ENCODE assay signal across 1 cellular context in the genomic region with DNA sequence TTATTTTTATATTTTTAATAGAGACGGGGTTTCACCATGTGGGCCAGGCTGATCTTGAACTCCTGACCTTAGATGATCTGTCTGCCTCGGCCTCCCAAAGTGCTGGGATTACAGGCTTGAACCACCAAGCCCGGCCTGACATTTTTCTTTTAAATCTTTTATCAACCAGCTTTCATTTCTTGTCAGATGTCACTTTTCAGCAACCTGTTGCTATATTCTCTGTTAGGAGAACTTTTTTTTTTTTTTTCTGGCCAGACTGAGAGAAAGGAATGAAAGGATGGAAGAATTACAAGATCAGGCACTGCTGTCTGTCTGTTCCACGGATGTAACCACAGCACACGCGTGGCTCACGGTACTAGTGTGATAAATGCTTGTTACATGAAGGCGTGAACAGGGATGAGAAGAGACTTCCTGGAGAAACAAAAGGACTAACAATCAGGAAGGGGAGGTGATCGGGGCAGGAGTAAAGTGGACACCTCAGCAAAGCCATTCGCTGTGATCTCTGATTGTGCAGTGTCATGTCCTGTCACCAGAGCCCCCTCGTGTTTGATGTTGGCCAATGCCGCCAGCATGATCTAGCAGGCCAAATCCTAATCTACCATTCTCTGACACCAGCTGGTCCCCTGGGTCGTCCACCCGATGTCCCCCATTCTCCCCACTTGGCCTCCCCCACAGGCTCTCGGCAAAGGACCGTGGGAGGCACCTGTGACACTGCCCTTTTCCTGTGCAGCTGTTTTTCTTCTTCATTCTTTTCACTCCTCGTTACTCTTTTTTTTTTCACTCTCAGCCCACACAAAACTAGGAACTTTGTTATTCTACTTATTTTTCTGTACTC.
TF ChIP-seq lines count a peak whose summit lies in the region.

No MANE protein-coding gene starts in this region.

TF ChIP-seq in K562, 482 proteins besides CTCF, POLR2A, EP300 and RAD21 (continued from another document):
- TF ChIP-seq, protein P1, sequence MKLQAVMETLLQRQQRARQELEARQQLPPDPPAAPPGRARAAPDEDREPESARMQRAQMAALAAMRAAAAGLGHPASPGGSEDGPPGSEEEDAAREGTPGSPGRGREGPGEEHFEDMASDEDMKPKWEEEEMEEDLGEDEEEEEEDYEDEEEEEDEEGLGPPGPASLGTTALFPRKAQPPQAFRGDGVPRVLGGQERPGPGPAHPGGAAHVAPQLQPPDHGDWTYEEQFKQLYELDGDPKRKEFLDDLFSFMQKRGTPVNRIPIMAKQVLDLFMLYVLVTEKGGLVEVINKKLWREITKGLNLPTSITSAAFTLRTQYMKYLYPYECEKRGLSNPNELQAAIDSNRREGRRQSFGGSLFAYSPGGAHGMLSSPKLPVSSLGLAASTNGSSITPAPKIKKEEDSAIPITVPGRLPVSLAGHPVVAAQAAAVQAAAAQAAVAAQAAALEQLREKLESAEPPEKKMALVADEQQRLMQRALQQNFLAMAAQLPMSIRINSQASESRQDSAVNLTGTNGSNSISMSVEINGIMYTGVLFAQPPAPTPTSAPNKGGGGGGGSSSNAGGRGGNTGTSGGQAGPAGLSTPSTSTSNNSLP (IDR thresholded peaks at IDR 0.05; ENCODE audit: borderline replicate concordance, low read depth, low read length), result peak; percentile 100
- TF ChIP-seq NFE2L1 (tag; IDR thresholded peaks at IDR 0.05; ENCODE audit: borderline replicate concordance, low read depth) (peak; percentile 75), HLTF (IDR thresholded peaks at IDR 0.05) (no peak), ILK (tag; IDR thresholded peaks at IDR 0.05; ENCODE audit: borderline replicate concordance, low read depth) (0 out of 2 replicates have a peak, but pooled peaks have one; percentile 52), NR1H2 (CRISPR knock-in tag; IDR thresholded peaks at IDR 0.05) (no peak), FOXJ2 (tag; IDR thresholded peaks at IDR 0.05) (peak; percentile 59; the same call in 1 of the 2 replicates), ZKSCAN1 (IDR thresholded peaks at IDR 0.05; ENCODE audit: low read depth, low read length) (peak; percentile 81), MTA1 (IDR thresholded peaks at IDR 0.05; ENCODE audit: borderline replicate concordance) (no peak), RREB1 (CRISPR knock-in tag; IDR thresholded peaks at IDR 0.05) (no peak; the same call in 1 of the 2 replicates), HMGN3 (IDR thresholded peaks at IDR 0.05; ENCODE audit: borderline replicate concordance, extremely low read depth, insufficient read length, low read depth, low read length) (peak; percentile 67), MLLT1 (IDR thresholded peaks at IDR 0.05) (no peak), DPF2 (IDR thresholded peaks at IDR 0.05) (no peak), MEF2D (tag; conservative IDR thresholded peaks at IDR 0.05; ENCODE audit: low read depth) (peak; percentile 77), ZBTB9 (CRISPR knock-in tag; IDR thresholded peaks at IDR 0.05) (peak; percentile 73), TEAD2 (tag; IDR thresholded peaks at IDR 0.05) (peak; percentile 68; the same call in 1 of the 2 replicates), KLF10 (CRISPR knock-in tag; IDR thresholded peaks at IDR 0.05) (no peak), ZNF431 (CRISPR knock-in tag; IDR thresholded peaks at IDR 0.05) (no peak), CXXC5 (CRISPR knock-in tag; IDR thresholded peaks at IDR 0.05) (peak; percentile 92), ZNF143 (CRISPR knock-in tag; IDR thresholded peaks at IDR 0.05) (peak; percentile 49; the same call in 1 of the 2 replicates), MBD2 (IDR thresholded peaks at IDR 0.05; ENCODE audit: borderline replicate concordance, low read depth) (no peak)
- TF ChIP-seq, protein P2, sequence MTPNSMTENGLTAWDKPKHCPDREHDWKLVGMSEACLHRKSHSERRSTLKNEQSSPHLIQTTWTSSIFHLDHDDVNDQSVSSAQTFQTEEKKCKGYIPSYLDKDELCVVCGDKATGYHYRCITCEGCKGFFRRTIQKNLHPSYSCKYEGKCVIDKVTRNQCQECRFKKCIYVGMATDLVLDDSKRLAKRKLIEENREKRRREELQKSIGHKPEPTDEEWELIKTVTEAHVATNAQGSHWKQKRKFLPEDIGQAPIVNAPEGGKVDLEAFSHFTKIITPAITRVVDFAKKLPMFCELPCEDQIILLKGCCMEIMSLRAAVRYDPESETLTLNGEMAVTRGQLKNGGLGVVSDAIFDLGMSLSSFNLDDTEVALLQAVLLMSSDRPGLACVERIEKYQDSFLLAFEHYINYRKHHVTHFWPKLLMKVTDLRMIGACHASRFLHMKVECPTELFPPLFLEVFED (CRISPR knock-in tag; conservative IDR thresholded peaks at IDR 0.05), result peak; percentile 87
- TF ChIP-seq, protein P3, sequence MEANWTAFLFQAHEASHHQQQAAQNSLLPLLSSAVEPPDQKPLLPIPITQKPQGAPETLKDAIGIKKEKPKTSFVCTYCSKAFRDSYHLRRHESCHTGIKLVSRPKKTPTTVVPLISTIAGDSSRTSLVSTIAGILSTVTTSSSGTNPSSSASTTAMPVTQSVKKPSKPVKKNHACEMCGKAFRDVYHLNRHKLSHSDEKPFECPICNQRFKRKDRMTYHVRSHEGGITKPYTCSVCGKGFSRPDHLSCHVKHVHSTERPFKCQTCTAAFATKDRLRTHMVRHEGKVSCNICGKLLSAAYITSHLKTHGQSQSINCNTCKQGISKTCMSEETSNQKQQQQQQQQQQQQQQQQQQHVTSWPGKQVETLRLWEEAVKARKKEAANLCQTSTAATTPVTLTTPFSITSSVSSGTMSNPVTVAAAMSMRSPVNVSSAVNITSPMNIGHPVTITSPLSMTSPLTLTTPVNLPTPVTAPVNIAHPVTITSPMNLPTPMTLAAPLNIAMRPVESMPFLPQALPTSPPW (CRISPR knock-in tag; IDR thresholded peaks at IDR 0.05), result no peak
